1 cellular context compared by ENCODE assay signal in the genomic region with DNA sequence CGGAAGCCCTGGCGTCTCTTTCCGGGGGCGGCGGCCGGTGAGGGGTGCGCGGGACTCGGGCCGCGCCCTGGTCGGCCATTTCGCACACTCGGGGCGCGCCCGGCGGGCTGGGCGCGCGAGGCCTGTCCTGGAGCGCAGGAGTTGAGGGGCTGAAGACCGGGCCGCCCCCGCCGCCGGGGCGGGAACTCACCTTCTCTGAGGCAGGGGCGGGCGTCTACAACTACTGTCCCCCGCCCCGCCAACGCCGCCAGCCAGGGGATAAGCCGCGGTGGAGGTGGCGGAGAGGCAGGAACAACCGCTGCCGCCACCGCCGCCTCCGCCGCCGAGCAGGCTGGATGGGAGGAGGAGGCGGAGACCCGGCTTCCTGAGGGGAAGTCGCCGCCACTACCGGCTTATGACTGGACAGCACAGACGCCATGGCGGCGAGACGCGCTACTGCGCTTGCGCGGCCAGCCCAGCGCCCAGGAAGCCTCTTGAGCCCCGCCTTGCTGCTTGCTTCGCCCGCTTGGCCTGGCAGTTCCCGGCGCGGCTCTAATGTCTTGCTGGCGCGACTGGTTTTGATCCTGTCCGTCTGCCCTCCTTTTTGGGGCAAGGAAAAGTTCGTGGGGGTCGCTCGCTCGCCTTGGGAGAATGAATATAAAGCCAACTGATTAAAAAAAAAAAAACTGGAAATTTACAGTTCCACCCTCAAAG.
TF ChIP-seq lines count a peak whose summit lies in the region.

Gene KRCC1 (minus strand): TSS at position 348 of the 693 bp plus-strand sequence. CDS start 27,220 bp downstream, outside the sequence.

TF ChIP-seq in HepG2, 621 proteins besides CTCF, POLR2A, EP300 and RAD21 (continued from another document and continues in another):
- no peak for TF ChIP-seq BRF2 (CRISPR knock-in tag; IDR thresholded peaks at IDR 0.05)
- peak; percentile 70 for TF ChIP-seq SP2 (CRISPR knock-in tag; IDR thresholded peaks at IDR 0.05)
- 0 out of 2 replicates have a peak, but pooled peaks have one; percentile 6 for TF ChIP-seq ZNF10 (CRISPR knock-in tag; IDR thresholded peaks at IDR 0.05; ENCODE audit: borderline replicate concordance, low read depth)
- peak; percentile 82; the same call in 1 of the 2 replicates for TF ChIP-seq ZNF557 (CRISPR knock-in tag; IDR thresholded peaks at IDR 0.05)
- no peak for TF ChIP-seq HNF4A (CRISPR knock-in tag; IDR thresholded peaks at IDR 0.05)
- peak; percentile 82; the same call in 1 of the 2 replicates for TF ChIP-seq MTA1 (CRISPR knock-in tag; IDR thresholded peaks at IDR 0.05; ENCODE audit: borderline replicate concordance)
- TF ChIP-seq HDAC1 (CRISPR knock-in tag; IDR thresholded peaks at IDR 0.05) = peak; percentile 81
- 0 out of 2 replicates have a peak, but pooled peaks have one; percentile 14 for TF ChIP-seq SKIL (CRISPR knock-in tag; IDR thresholded peaks at IDR 0.05; ENCODE audit: borderline replicate concordance)
- peak; percentile 79; the same call in 1 of the 2 replicates for TF ChIP-seq ZSCAN9 (CRISPR knock-in tag; IDR thresholded peaks at IDR 0.05; ENCODE audit: borderline replicate concordance)
- peak; percentile 85; the same call in 1 of the 2 replicates for TF ChIP-seq STAT6 (CRISPR knock-in tag; IDR thresholded peaks at IDR 0.05; ENCODE audit: borderline replicate concordance)
- TF ChIP-seq, protein P1, sequence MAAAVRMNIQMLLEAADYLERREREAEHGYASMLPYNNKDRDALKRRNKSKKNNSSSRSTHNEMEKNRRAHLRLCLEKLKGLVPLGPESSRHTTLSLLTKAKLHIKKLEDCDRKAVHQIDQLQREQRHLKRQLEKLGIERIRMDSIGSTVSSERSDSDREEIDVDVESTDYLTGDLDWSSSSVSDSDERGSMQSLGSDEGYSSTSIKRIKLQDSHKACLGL (CRISPR knock-in tag; IDR thresholded peaks at IDR 0.05) = peak; percentile 69; the same call in 1 of the 2 replicates
- TF ChIP-seq ZFY (CRISPR knock-in tag; IDR thresholded peaks at IDR 0.05) = peak; percentile 96
- TF ChIP-seq ZBTB38 (CRISPR knock-in tag; IDR thresholded peaks at IDR 0.05) = no peak
- 0 out of 2 replicates have a peak, but pooled peaks have one; percentile 61 for TF ChIP-seq REL (CRISPR knock-in tag; conservative IDR thresholded peaks at IDR 0.05)
- TF ChIP-seq ZFX (CRISPR knock-in tag; IDR thresholded peaks at IDR 0.05; ENCODE audit: low read depth) = peak; percentile 94
- TF ChIP-seq HNRNPLL (IDR thresholded peaks at IDR 0.05; ENCODE audit: low read depth, low read length, poor library complexity, severe bottlenecking) = peak; percentile 82
- 0 out of 2 replicates have a peak, but pooled peaks have one; percentile 29 for TF ChIP-seq GATA4 (IDR thresholded peaks at IDR 0.05; ENCODE audit: borderline replicate concordance, low read depth)
- peak; percentile 31; the same call in 1 of the 2 replicates for TF ChIP-seq ZFP36L1 (CRISPR knock-in tag; IDR thresholded peaks at IDR 0.05)
- peak; percentile 88 for TF ChIP-seq ZFP91 (CRISPR knock-in tag; IDR thresholded peaks at IDR 0.05; ENCODE audit: borderline replicate concordance)
- 0 out of 2 replicates have a peak, but pooled peaks have one; percentile 84 for TF ChIP-seq REXO4 (CRISPR knock-in tag; IDR thresholded peaks at IDR 0.05; ENCODE audit: borderline replicate concordance)
- TF ChIP-seq, protein P2, sequence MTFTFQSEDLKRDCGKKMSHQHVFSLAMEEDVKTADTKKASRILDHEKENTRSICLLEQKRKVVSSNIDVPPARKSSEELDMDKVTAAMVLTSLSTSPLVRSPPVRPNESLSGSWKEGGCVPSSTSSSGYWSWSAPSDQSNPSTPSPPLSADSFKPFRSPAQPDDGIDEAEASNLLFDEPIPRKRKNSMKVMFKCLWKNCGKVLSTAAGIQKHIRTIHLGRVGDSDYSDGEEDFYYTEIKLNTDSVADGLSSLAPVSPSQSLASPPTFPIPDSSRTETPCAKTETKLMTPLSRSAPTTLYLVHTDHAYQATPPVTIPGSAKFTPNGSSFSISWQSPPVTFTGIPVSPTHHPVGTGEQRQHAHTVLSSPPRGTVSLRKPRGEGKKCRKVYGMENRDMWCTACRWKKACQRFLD (CRISPR knock-in tag; IDR thresholded peaks at IDR 0.05; ENCODE audit: borderline replicate concordance) = peak; percentile 30; the same call in 1 of the 2 replicates
- TF ChIP-seq, protein P3, sequence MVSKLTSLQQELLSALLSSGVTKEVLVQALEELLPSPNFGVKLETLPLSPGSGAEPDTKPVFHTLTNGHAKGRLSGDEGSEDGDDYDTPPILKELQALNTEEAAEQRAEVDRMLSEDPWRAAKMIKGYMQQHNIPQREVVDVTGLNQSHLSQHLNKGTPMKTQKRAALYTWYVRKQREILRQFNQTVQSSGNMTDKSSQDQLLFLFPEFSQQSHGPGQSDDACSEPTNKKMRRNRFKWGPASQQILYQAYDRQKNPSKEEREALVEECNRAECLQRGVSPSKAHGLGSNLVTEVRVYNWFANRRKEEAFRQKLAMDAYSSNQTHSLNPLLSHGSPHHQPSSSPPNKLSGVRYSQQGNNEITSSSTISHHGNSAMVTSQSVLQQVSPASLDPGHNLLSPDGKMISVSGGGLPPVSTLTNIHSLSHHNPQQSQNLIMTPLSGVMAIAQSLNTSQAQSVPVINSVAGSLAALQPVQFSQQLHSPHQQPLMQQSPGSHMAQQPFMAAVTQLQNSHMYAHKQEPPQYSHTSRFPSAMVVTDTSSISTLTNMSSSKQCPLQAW (CRISPR knock-in tag; IDR thresholded peaks at IDR 0.05) = peak; percentile 69; the same call in 1 of the 2 replicates
- TF ChIP-seq ZFYVE20 (CRISPR knock-in tag; IDR thresholded peaks at IDR 0.05; ENCODE audit: borderline replicate concordance, low read depth) = no peak; the same call in 1 of the 2 replicates
- no peak; the same call in 1 of the 2 replicates for TF ChIP-seq ARID5B (CRISPR knock-in tag; IDR thresholded peaks at IDR 0.05)
- TF ChIP-seq KLF13 (CRISPR knock-in tag; IDR thresholded peaks at IDR 0.05) = 0 out of 2 replicates have a peak, but pooled peaks have one; percentile 45
- TF ChIP-seq, protein P4, sequence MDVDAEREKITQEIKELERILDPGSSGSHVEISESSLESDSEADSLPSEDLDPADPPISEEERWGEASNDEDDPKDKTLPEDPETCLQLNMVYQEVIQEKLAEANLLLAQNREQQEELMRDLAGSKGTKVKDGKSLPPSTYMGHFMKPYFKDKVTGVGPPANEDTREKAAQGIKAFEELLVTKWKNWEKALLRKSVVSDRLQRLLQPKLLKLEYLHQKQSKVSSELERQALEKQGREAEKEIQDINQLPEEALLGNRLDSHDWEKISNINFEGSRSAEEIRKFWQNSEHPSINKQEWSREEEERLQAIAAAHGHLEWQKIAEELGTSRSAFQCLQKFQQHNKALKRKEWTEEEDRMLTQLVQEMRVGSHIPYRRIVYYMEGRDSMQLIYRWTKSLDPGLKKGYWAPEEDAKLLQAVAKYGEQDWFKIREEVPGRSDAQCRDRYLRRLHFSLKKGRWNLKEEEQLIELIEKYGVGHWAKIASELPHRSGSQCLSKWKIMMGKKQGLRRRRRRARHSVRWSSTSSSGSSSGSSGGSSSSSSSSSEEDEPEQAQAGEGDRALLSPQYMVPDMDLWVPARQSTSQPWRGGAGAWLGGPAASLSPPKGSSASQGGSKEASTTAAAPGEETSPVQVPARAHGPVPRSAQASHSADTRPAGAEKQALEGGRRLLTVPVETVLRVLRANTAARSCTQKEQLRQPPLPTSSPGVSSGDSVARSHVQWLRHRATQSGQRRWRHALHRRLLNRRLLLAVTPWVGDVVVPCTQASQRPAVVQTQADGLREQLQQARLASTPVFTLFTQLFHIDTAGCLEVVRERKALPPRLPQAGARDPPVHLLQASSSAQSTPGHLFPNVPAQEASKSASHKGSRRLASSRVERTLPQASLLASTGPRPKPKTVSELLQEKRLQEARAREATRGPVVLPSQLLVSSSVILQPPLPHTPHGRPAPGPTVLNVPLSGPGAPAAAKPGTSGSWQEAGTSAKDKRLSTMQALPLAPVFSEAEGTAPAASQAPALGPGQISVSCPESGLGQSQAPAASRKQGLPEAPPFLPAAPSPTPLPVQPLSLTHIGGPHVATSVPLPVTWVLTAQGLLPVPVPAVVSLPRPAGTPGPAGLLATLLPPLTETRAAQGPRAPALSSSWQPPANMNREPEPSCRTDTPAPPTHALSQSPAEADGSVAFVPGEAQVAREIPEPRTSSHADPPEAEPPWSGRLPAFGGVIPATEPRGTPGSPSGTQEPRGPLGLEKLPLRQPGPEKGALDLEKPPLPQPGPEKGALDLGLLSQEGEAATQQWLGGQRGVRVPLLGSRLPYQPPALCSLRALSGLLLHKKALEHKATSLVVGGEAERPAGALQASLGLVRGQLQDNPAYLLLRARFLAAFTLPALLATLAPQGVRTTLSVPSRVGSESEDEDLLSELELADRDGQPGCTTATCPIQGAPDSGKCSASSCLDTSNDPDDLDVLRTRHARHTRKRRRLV (CRISPR knock-in tag; IDR thresholded peaks at IDR 0.05) = no peak; the same call in 1 of the 2 replicates
- 0 out of 2 replicates have a peak, but pooled peaks have one; percentile 22 for TF ChIP-seq KLF11 (CRISPR knock-in tag; IDR thresholded peaks at IDR 0.05)
- TF ChIP-seq NR2C2 (CRISPR knock-in tag; IDR thresholded peaks at IDR 0.05; ENCODE audit: borderline replicate concordance) = peak; percentile 35; the same call in 1 of the 2 replicates
- peak; percentile 90 for TF ChIP-seq ZMYM4 (CRISPR knock-in tag; IDR thresholded peaks at IDR 0.05)
- no peak for TF ChIP-seq ZNF879 (CRISPR knock-in tag; IDR thresholded peaks at IDR 0.05)
